ENCODE assay signal across 9 cellular contexts in the genomic region with DNA sequence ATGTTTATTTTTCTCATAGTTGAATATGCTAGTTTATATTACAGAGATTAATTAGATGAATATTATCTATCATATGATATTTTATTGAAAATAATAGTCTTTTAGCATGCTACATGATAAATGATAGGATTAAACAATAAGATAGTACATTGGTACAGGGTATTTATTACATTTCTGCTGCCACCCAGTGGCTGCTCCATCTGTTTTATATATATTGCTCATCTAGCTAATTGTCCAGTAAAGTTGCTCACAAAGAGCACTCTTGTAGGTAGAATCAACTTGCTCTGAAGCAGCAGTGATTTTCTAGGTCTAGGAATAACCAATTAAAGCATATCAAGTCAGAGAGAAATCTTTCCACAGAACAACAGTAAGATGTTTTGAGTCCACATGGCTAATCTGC.
A peak's percentile ranks its signal among the peaks of the same experiment; 100 is the strongest.
DNase-seq lines count a peak whose midpoint lies in the region; ATAC-seq and TF ChIP-seq lines count a peak whose summit lies in the region.
"Had no signal": no experiment of that assay in that cellular context is flagged by ENCODE, and none has a peak within 500 bp of the region (broad histone marks: within the 10 kb centered on the region; RNA-seq: fewer than 3 reads in every experiment).

No MANE protein-coding gene starts in this region.

- H3K27ac ChIP-seq in OCI-LY3 (ENCODE audit: low read length) (no peak overlapping the region), upper lobe of right lung (no peak overlapping the region)

- H3K36me3 Mint-ChIP-seq in activated CD8-positive, alpha-beta T cell treated with anti-CD3 and anti-CD28 coated beads for 36 hours (ENCODE audit: low read depth), result no peaks in the 10 kb centered on the region
- H3K36me3 Mint-ChIP-seq in activated CD8-positive, alpha-beta T cell treated with anti-CD3 and anti-CD28 coated beads, Interleukin-2, amount 10 ng/mL, durations not matched to agents 7 days and 5 days (ENCODE audit: low read depth), result no peaks in the 10 kb centered on the region
- H3K36me3 Mint-ChIP-seq in natural killer cell treated with Interleukin-12 subunit alpha and Interleukin-12 subunit beta and Interleukin-15 and Interleukin-18, amount 100 ng/mL, for 72 hours, result no peaks in the 10 kb centered on the region
- H3K36me3 Mint-ChIP-seq in activated T-cell treated with anti-CD3 and anti-CD28 coated beads, Interleukin-2, amount 50 U/mL, for 4 hours (ENCODE audit: insufficient read depth), result no peaks in the 10 kb centered on the region

- intact Hi-C loops in activated CD8-positive, alpha-beta T cell treated with anti-CD3 and anti-CD28 coated beads for 36 hours (cut with micrococcal nuclease), result no loop called here
- intact Hi-C loops in upper lobe of right lung (cut with DNase I), result no loop called here

- H4K20me1 ChIP-seq in OCI-LY3 (ENCODE audit: insufficient read depth, low read length), result no peaks in the 10 kb centered on the region

- H3K9me3 ChIP-seq in OCI-LY3 (ENCODE audit: insufficient read depth, low read length), result no peaks in the 10 kb centered on the region
- H3K9me3 ChIP-seq in upper lobe of right lung, result no peaks in the 10 kb centered on the region

- no peaks in the 10 kb centered on the region for H3K27me3 Mint-ChIP-seq in activated CD8-positive, alpha-beta T cell treated with anti-CD3 and anti-CD28 coated beads for 36 hours
- H3K27me3 Mint-ChIP-seq in activated CD8-positive, alpha-beta T cell treated with anti-CD3 and anti-CD28 coated beads, Interleukin-2, amount 10 ng/mL, durations not matched to agents 7 days and 5 days (ENCODE audit: low read depth), result no peaks in the 10 kb centered on the region
- no peaks in the 10 kb centered on the region for H3K27me3 Mint-ChIP-seq in natural killer cell treated with Interleukin-12 subunit alpha and Interleukin-12 subunit beta and Interleukin-15 and Interleukin-18, amount 100 ng/mL, for 72 hours
- no peaks in the 10 kb centered on the region for H3K27me3 Mint-ChIP-seq in activated T-cell treated with anti-CD3 and anti-CD28 coated beads, Interleukin-2, amount 50 U/mL, for 4 hours (ENCODE audit: low read depth)

- no peak for TF ChIP-seq CTCF in activated CD8-positive, alpha-beta T cell treated with anti-CD3 and anti-CD28 coated beads for 36 hours (IDR thresholded peaks at IDR 0.05)
- TF ChIP-seq CTCF in OCI-LY3 (IDR thresholded peaks at IDR 0.05; ENCODE audit: low read depth, low read length) (peak; percentile 58), fibroblast of the aortic adventitia (IDR thresholded peaks at IDR 0.05; ENCODE audit: insufficient read depth, low read length) (peak; percentile 45), upper lobe of right lung (IDR thresholded peaks at IDR 0.05) (peak; percentile 30)

- H3K4me1 Mint-ChIP-seq in activated CD8-positive, alpha-beta T cell treated with anti-CD3 and anti-CD28 coated beads for 36 hours (ENCODE audit: low read depth), result no peaks in the 10 kb centered on the region
- no peaks in the 10 kb centered on the region for H3K4me1 Mint-ChIP-seq in activated CD8-positive, alpha-beta T cell treated with anti-CD3 and anti-CD28 coated beads, Interleukin-2, amount 10 ng/mL, durations not matched to agents 7 days and 5 days (ENCODE audit: low read depth)
- no peaks in the 10 kb centered on the region for H3K4me1 Mint-ChIP-seq in natural killer cell treated with Interleukin-12 subunit alpha and Interleukin-12 subunit beta and Interleukin-15 and Interleukin-18, amount 100 ng/mL, for 72 hours (ENCODE audit: low read depth in 2 of 2)
- H3K4me1 Mint-ChIP-seq in activated T-cell treated with anti-CD3 and anti-CD28 coated beads, Interleukin-2, amount 50 U/mL, for 4 hours (ENCODE audit: low read depth), result no peaks in the 10 kb centered on the region

- no peak overlapping the region for H2AFZ ChIP-seq in OCI-LY3 (ENCODE audit: low read depth, low read length)

- H3K36me3 ChIP-seq in OCI-LY3 (replicated peaks; ENCODE audit: low read depth, low read length) (no peaks in the 10 kb centered on the region), upper lobe of right lung (no peaks in the 10 kb centered on the region)

- no peak overlapping the region for H3K4me3 ChIP-seq in OCI-LY3 (ENCODE audit: low read length)
- H3K4me3 ChIP-seq in fibroblast of the aortic adventitia (ENCODE audit: low read depth, low read length), result no peak overlapping the region
- H3K4me3 ChIP-seq in upper lobe of right lung, result no peak overlapping the region

- no peak for ATAC-seq in activated CD8-positive, alpha-beta T cell treated with anti-CD3 and anti-CD28 coated beads for 36 hours
- ATAC-seq in activated CD8-positive, alpha-beta T cell treated with anti-CD3 and anti-CD28 coated beads, Interleukin-2, amount 10 ng/mL, durations not matched to agents 7 days and 5 days, result no peak
- no peak for ATAC-seq in upper lobe of right lung
- ATAC-seq in natural killer cell treated with Interleukin-12 subunit alpha and Interleukin-12 subunit beta and Interleukin-15 and Interleukin-18, amount 100 ng/mL, for 72 hours, result no peak
- no peak for ATAC-seq in activated T-cell treated with anti-CD3 and anti-CD28 coated beads, Interleukin-2, amount 50 U/mL, for 4 hours

- no peak overlapping the region for H3K4me2 ChIP-seq in OCI-LY3 (ENCODE audit: low read length)

- no peaks in the 10 kb centered on the region for H3K9me3 Mint-ChIP-seq in activated CD8-positive, alpha-beta T cell treated with anti-CD3 and anti-CD28 coated beads for 36 hours
- no peaks in the 10 kb centered on the region for H3K9me3 Mint-ChIP-seq in activated CD8-positive, alpha-beta T cell treated with anti-CD3 and anti-CD28 coated beads, Interleukin-2, amount 10 ng/mL, durations not matched to agents 7 days and 5 days (ENCODE audit: insufficient read depth)
- H3K9me3 Mint-ChIP-seq in natural killer cell treated with Interleukin-12 subunit alpha and Interleukin-12 subunit beta and Interleukin-15 and Interleukin-18, amount 100 ng/mL, for 72 hours, result no peaks in the 10 kb centered on the region
- peaks cover 4% of the 10 kb centered on the region for H3K9me3 Mint-ChIP-seq in activated T-cell treated with anti-CD3 and anti-CD28 coated beads, Interleukin-2, amount 50 U/mL, for 4 hours

- H3K27me3 ChIP-seq in OCI-LY3 (ENCODE audit: low read depth, low read length), result no peaks in the 10 kb centered on the region
- no peaks in the 10 kb centered on the region for H3K27me3 ChIP-seq in upper lobe of right lung

- H3K4me1 ChIP-seq in OCI-LY3 (ENCODE audit: low read length) (no peaks in the 10 kb centered on the region), upper lobe of right lung (no peaks in the 10 kb centered on the region)

- H3K79me2 ChIP-seq in OCI-LY3 (ENCODE audit: low read length), result no peaks in the 10 kb centered on the region

- CTCF ChIA-PET in activated CD8-positive, alpha-beta T cell treated with anti-CD3 and anti-CD28 coated beads for 36 hours (lab: Charles Lee), result interaction anchor here (1.0 kb wide), 1 partner anchor 530 kb away, joined by 3 read pairs; no protein-coding TSS in a partner anchor
- CTCF ChIA-PET in activated CD8-positive, alpha-beta T cell treated with anti-CD3 and anti-CD28 coated beads, Interleukin-2, amount 10 ng/mL, durations not matched to agents 7 days and 5 days (lab: Charles Lee), result no interaction called here

- H3K27ac Mint-ChIP-seq in activated CD8-positive, alpha-beta T cell treated with anti-CD3 and anti-CD28 coated beads for 36 hours, result no peak overlapping the region
- no peak overlapping the region for H3K27ac Mint-ChIP-seq in activated CD8-positive, alpha-beta T cell treated with anti-CD3 and anti-CD28 coated beads, Interleukin-2, amount 10 ng/mL, durations not matched to agents 7 days and 5 days
- no peak overlapping the region for H3K27ac Mint-ChIP-seq in natural killer cell treated with Interleukin-12 subunit alpha and Interleukin-12 subunit beta and Interleukin-15 and Interleukin-18, amount 100 ng/mL, for 72 hours

- peak; percentile 11 for DNase-seq in activated CD8-positive, alpha-beta T cell treated with anti-CD3 and anti-CD28 coated beads for 36 hours
- no peak for DNase-seq in activated CD8-positive, alpha-beta T cell treated with anti-CD3 and anti-CD28 coated beads, Interleukin-2, amount 10 ng/mL, durations not matched to agents 7 days and 5 days
- DNase-seq in fibroblast of the aortic adventitia (ENCODE audit: low read depth), result peak; percentile 65
- DNase-seq in upper lobe of right lung, result no peak
- DNase-seq in natural killer cell treated with Interleukin-12 subunit alpha and Interleukin-12 subunit beta and Interleukin-15 and Interleukin-18, amount 100 ng/mL, for 72 hours (ENCODE audit: low spot score), result no peak
- DNase-seq in stimulated activated CD4-positive, alpha-beta T cell treated with anti-CD3 and anti-CD28 coated beads, Interleukin-2, amount 100 ng/mL, for 48 hours, result no peak
- DNase-seq in activated T-cell treated with anti-CD3 and anti-CD28 coated beads, Interleukin-2, amount 50 U/mL, for 4 hours, result no peak
- DNase-seq: islet precursor cell had no signal

- POLR2A ChIA-PET in activated CD8-positive, alpha-beta T cell treated with anti-CD3 and anti-CD28 coated beads for 36 hours (lab: Charles Lee), result no interaction called here
- POLR2A ChIA-PET in activated CD8-positive, alpha-beta T cell treated with anti-CD3 and anti-CD28 coated beads, Interleukin-2, amount 10 ng/mL, durations not matched to agents 7 days and 5 days (lab: Charles Lee), result no interaction called here

- H3K9ac ChIP-seq in OCI-LY3 (ENCODE audit: low read length), result no peak overlapping the region

- H3K4me3 Mint-ChIP-seq in activated CD8-positive, alpha-beta T cell treated with anti-CD3 and anti-CD28 coated beads for 36 hours, result no peak overlapping the region
- H3K4me3 Mint-ChIP-seq in activated CD8-positive, alpha-beta T cell treated with anti-CD3 and anti-CD28 coated beads, Interleukin-2, amount 10 ng/mL, durations not matched to agents 7 days and 5 days, result no peak overlapping the region
- no peak overlapping the region for H3K4me3 Mint-ChIP-seq in natural killer cell treated with Interleukin-12 subunit alpha and Interleukin-12 subunit beta and Interleukin-15 and Interleukin-18, amount 100 ng/mL, for 72 hours
- no peak overlapping the region for H3K4me3 Mint-ChIP-seq in activated T-cell treated with anti-CD3 and anti-CD28 coated beads, Interleukin-2, amount 50 U/mL, for 4 hours

Comparison
In these comparisons a context has a peak if more than half of its experiments do, and no peak if none do; other contexts are left out.
1. DNase-seq: peak in activated CD8-positive, alpha-beta T cell treated with anti-CD3 and anti-CD28 coated beads for 36 hours (single experiment) and fibroblast of the aortic adventitia (single experiment); none in activated CD8-positive, alpha-beta T cell treated with anti-CD3 and anti-CD28 coated beads, Interleukin-2, amount 10 ng/mL, durations not matched to agents 7 days and 5 days (single experiment), upper lobe of right lung (single experiment), natural killer cell treated with Interleukin-12 subunit alpha and Interleukin-12 subunit beta and Interleukin-15 and Interleukin-18, amount 100 ng/mL, for 72 hours (single experiment), stimulated activated CD4-positive, alpha-beta T cell treated with anti-CD3 and anti-CD28 coated beads, Interleukin-2, amount 100 ng/mL, for 48 hours (0 of 2) and activated T-cell treated with anti-CD3 and anti-CD28 coated beads, Interleukin-2, amount 50 U/mL, for 4 hours (single experiment).